ENCODE assay signal across 8 cellular contexts in genomic region chrX:150693782-150694574, GRCh38. TPM values are rescaled to one million over a fixed set of nuclear protein-coding genes. Genes with fewer than 3 reads are reported as not detected.
DNase-seq lines count a peak whose midpoint lies in the region; ATAC-seq, FAIRE-seq and TF ChIP-seq lines count a peak whose summit lies in the region.

No MANE protein-coding gene starts in this region.

- WGBS in upper lobe of left lung, 2 donors: 0 to 39% methylated on average over 5 to 17 of the region's 33 CpGs

- peaks cover 4% of the 10 kb centered on the region; the same call in 1 of the 2 replicates for H3K9me2 ChIP-seq in PC-9 (ENCODE audit: insufficient read depth)

- H3K79me2 ChIP-seq in PC-9 (ENCODE audit: low read depth): peaks cover 56% of the 10 kb centered on the region

- BruUV-seq in PC-9 (replicated peaks; lab: Mats Ljungman, UMichigan): TSS peak; percentile 39

- peaks cover 19% of the 10 kb centered on the region for H3K9me3 ChIP-seq in PC-9 (ENCODE audit: insufficient read depth, low read depth)
- no peaks in the 10 kb centered on the region for H3K9me3 ChIP-seq in upper lobe of left lung

- intact Hi-C loops in PC-9 (cut with micrococcal nuclease; ENCODE audit: unreplicated experiment): loop anchor here (1.0 to 10.0 kb wide), 3 partner anchors 119 to 1149 kb away; partner anchors contain the start of genes EOLA1 and HSFX3

- peak overlapping the region; percentile 97 for H3K4me2 ChIP-seq in PC-9

- no peak for TF ChIP-seq CTCF in GM20000 (IDR thresholded peaks at IDR 0.05; ENCODE audit: extremely low read depth, missing control alignments)
- TF ChIP-seq CTCF in PC-9 (conservative IDR thresholded peaks at IDR 0.05): 0 out of 2 replicates have a peak, but pooled peaks have one; percentile 16
- no peak for TF ChIP-seq CTCF in upper lobe of left lung (IDR thresholded peaks at IDR 0.05)

- CTCF ChIA-PET in PC-9 (lab: Charles Lee): interaction anchor here (0.6 to 2.3 kb wide), 2 partner anchors 295 to 754 kb away, joined by 8 to 10 read pairs; no protein-coding TSS in a partner anchor

- POLR2A ChIA-PET in PC-9 (lab: Charles Lee; ENCODE audit: unreplicated experiment): interaction anchor here (0.5 to 0.9 kb wide), 6 partner anchors 126 to 1155 kb away, joined by 3 to 13 read pairs (median 6); partner anchors contain the start of genes EOLA2 and MTM1

- peak in 1 of 4 donors; percentile 36 for TF ChIP-seq POLR2A in upper lobe of left lung (IDR thresholded peaks at IDR 0.05)

- no peak for TF ChIP-seq EP300 in upper lobe of left lung (IDR thresholded peaks at IDR 0.05)

- ATAC-seq in HG03571 (IDR thresholded peaks at IDR 0.05; ENCODE audit: unreplicated experiment): peak; percentile 76
- peak; percentile 77 to 78 for ATAC-seq in upper lobe of left lung (ENCODE audit: low FRiP score in 2 of 2)

- H3F3A ChIP-seq in PC-9 (ENCODE audit: insufficient read depth, low read depth): peaks cover 41% of the 10 kb centered on the region

- no peaks in the 10 kb centered on the region for H3K27me3 ChIP-seq in PC-9 (ENCODE audit: insufficient read depth, low read depth)
- no peaks in the 10 kb centered on the region for H3K27me3 ChIP-seq in upper lobe of left lung

- H3K27ac ChIP-seq in PC-9 (peak overlapping the region; percentile 93), upper lobe of left lung (peak overlapping the region; percentile 84 to 87 (median 86))

- no peak for FAIRE-seq in frontal cortex (lab: Jason Lieb, UNC)

- H4K20me1 ChIP-seq in PC-9 (ENCODE audit: insufficient read depth): peaks cover 14% of the 10 kb centered on the region

- peaks cover 2% of the 10 kb centered on the region for H3K36me3 ChIP-seq in PC-9 (ENCODE audit: low read depth)
- H3K36me3 ChIP-seq in upper lobe of left lung: no peaks in the 10 kb centered on the region

- H3K4me3 ChIP-seq in PC-9 (peak overlapping the region; percentile 75), upper lobe of left lung (peak overlapping the region; percentile 29 to 62 (median 59))

- peak overlapping the region; percentile 53; the same call in 1 of the 2 replicates for H2AFZ ChIP-seq in PC-9

- DNase-seq in DMS153 treated with DMSO at 0.1 percent for 48 hours (lab: John Stamatoyannopoulos, UW; ENCODE audit: unreplicated experiment) (peak; percentile 50), GM20000 (ENCODE audit: low spot score) (peak; percentile 90), PC-9 (peak; percentile 88 to 99), frontal cortex (ENCODE audit: low spot score in 2 of 2) (peak; percentile 16 to 42), non-pigmented ciliary epithelial cell (ENCODE audit: low read depth) (peak; percentile 28), upper lobe of left lung (peak; percentile 71 to 89)
- peak; percentile 87 for DNase-seq in activated effector memory CD4-positive, alpha-beta T cell treated with anti-CD3 and anti-CD28 coated beads, Interleukin-2, amount 50 U/mL, for 16 hours

- H3K4me1 ChIP-seq in PC-9 (replicated peaks; ENCODE audit: insufficient read depth) (peaks cover 50% of the 10 kb centered on the region), upper lobe of left lung (peaks cover 0 to 10% (median 3%) of the 10 kb centered on the region in 4 donors)

RNA-seq across cellular contexts. Expression of gene MTMR1, which starts 0.8 kb away (rescaled TPM):
- total RNA-seq in PC-9 (2021) (26.2 and 41.3 TPM in 2 replicates), frontal cortex (34.6 TPM), upper lobe of left lung (10 to 100 TPM; 10.9 to 24.6 (median 20.8) TPM)

Comparison
In these comparisons a context has a peak if more than half of its experiments do, and no peak if none do; other contexts are left out.
1. Peak in every context shown above with its lines: DNase-seq, ATAC-seq, H3K4me3 ChIP-seq and H3K27ac ChIP-seq.
2. DNase-seq: peak in every context shown above with its lines; median percentile 94 in PC-9; 90 in GM20000; 87 in activated effector memory CD4-positive, alpha-beta T cell treated with anti-CD3 and anti-CD28 coated beads, Interleukin-2, amount 50 U/mL, for 16 hours; 80 in upper lobe of left lung; 50 in DMS153 treated with DMSO at 0.1 percent for 48 hours; 29 in frontal cortex; 28 in non-pigmented ciliary epithelial cell.